In genomic region chr6:122789862-122790739, GRCh38 we compare ENCODE assay signal across 8 cellular contexts. TPM values are rescaled to one million over a fixed set of nuclear protein-coding genes. Genes with fewer than 3 reads are reported as not detected.
DNase-seq lines count a peak whose midpoint lies in the region; ATAC-seq and TF ChIP-seq lines count a peak whose summit lies in the region.

No MANE protein-coding gene starts in this region.

- H3K36me3 ChIP-seq in BE2C: no peaks in the 10 kb centered on the region
- H3K36me3 ChIP-seq in iPS DF 6.9 (ENCODE audit: control insufficient read depth, insufficient read depth, low read length): no peaks in the 10 kb centered on the region

- DNase-seq in BE2C: peak; percentile 30
- DNase-seq in NCI-H345 (lab: John Stamatoyannopoulos, UW): peak; percentile 74
- DNase-seq in amniotic epithelial cell (ENCODE audit: low read depth): peak; percentile 33
- no peak for DNase-seq in iPS DF 6.9 (ENCODE audit: low read depth, low spot score)
- DNase-seq in retinal pigment epithelial cell (ENCODE audit: low read depth): no peak
- DNase-seq in GOT3 (lab: John Stamatoyannopoulos, UW): no peak

- ATAC-seq in GM18858 (IDR thresholded peaks at IDR 0.05; ENCODE audit: unreplicated experiment) (peak; percentile 36), HG03025 (IDR thresholded peaks at IDR 0.05; ENCODE audit: low FRiP score, unreplicated experiment) (peak; percentile 40)

- no CpG with 5 or more reads among the region's 27 CpGs for WGBS in iPS DF 6.9 (ENCODE audit: insufficient coverage, insufficient read length)

- H3K27ac ChIP-seq in iPS DF 6.9 (ENCODE audit: low read length): no peak overlapping the region

- no peaks in the 10 kb centered on the region for H3K4me1 ChIP-seq in BE2C
- peaks cover 2% of the 10 kb centered on the region; the same call in 1 of the 2 replicates for H3K4me1 ChIP-seq in iPS DF 6.9 (ENCODE audit: control insufficient read depth, insufficient read depth, low read length)

- H3K27me3 ChIP-seq in BE2C (no peaks in the 10 kb centered on the region), iPS DF 6.9 (ENCODE audit: control insufficient read depth, insufficient read depth, low read length) (0 out of 2 replicates have a peak, but pooled peaks cover 1% of the 10 kb centered on the region)

- H3K4me3 ChIP-seq in BE2C (ENCODE audit: low read depth, low read length) (peak overlapping the region; percentile 88), iPS DF 6.9 (ENCODE audit: low read length) (peak overlapping the region; percentile 26; the same call in 1 of the 2 replicates), retinal pigment epithelial cell (ENCODE audit: low read length) (peak overlapping the region; percentile 89)

- TF ChIP-seq CTCF in BE2C (IDR thresholded peaks at IDR 0.05; ENCODE audit: low read depth, low read length) (no peak; the same call in 1 of the 2 replicates), retinal pigment epithelial cell (conservative IDR thresholded peaks at IDR 0.05; ENCODE audit: low read depth, low read length) (peak; percentile 10)

- no peaks in the 10 kb centered on the region for H3K9me3 ChIP-seq in BE2C
- no peaks in the 10 kb centered on the region for H3K9me3 ChIP-seq in iPS DF 6.9 (ENCODE audit: control insufficient read depth, insufficient read depth, low read length)

RNA-seq across cellular contexts. Expression of gene SMPDL3A, which starts 1.0 kb away (rescaled TPM):
- 1.8 TPM for polyA plus RNA-seq in BE2C (2012; ENCODE audit: insufficient read depth, insufficient read length, low read depth)

RNA-seq across cellular contexts. Expression of gene FABP7, which starts 10.6 kb away (rescaled TPM):
- not detected for polyA plus RNA-seq in BE2C (2012; ENCODE audit: insufficient read depth, insufficient read length, low read depth)

Comparison
In these comparisons a context has a peak if more than half of its experiments do, and no peak if none do; other contexts are left out.
1. DNase-seq: peak in BE2C (single experiment), NCI-H345 (single experiment) and amniotic epithelial cell (single experiment); none in iPS DF 6.9 (single experiment), retinal pigment epithelial cell (single experiment) and GOT3 (single experiment).
2. H3K4me3 ChIP-seq: peak in every context shown above with its lines; median percentile 89 in retinal pigment epithelial cell; 88 in BE2C; 26 in iPS DF 6.9.